ENCODE assay signal across 8 cellular contexts in genomic region chr12:56116267-56117081, GRCh38. TPM values are rescaled to one million over a fixed set of nuclear protein-coding genes. Genes with fewer than 3 reads are reported as not detected.
DNase-seq lines count a peak whose midpoint lies in the region; ATAC-seq, FAIRE-seq and TF ChIP-seq lines count a peak whose summit lies in the region.

RPL41 (plus strand) TSS chr12:56116633.

- H4K20me1 ChIP-seq in OCI-LY3 (ENCODE audit: insufficient read depth, low read length), result no peaks in the 10 kb centered on the region
- H4K20me1 ChIP-seq in endothelial cell of umbilical vein (replicated peaks; ENCODE audit: control insufficient read depth, extremely low read depth, insufficient read depth, low read length), result no peaks in the 10 kb centered on the region

- H3K27me3 ChIP-seq in OCI-LY3 (ENCODE audit: low read depth, low read length), result no peaks in the 10 kb centered on the region
- no peaks in the 10 kb centered on the region for H3K27me3 ChIP-seq in endothelial cell of umbilical vein (ENCODE audit: control insufficient read depth in 2 of 2, insufficient read depth in 2 of 2, low read length in 2 of 2)

- peak; percentile 91 for FAIRE-seq in endothelial cell of umbilical vein (lab: Jason Lieb, UNC)

- H3K79me2 ChIP-seq in OCI-LY3 (ENCODE audit: low read length), result peaks cover 21% of the 10 kb centered on the region
- H3K79me2 ChIP-seq in endothelial cell of umbilical vein (ENCODE audit: control insufficient read depth, insufficient read depth, low read length), result peaks cover 24% of the 10 kb centered on the region

- H3K36me3 ChIP-seq in OCI-LY3 (replicated peaks; ENCODE audit: low read depth, low read length), result peaks cover 30% of the 10 kb centered on the region
- H3K36me3 ChIP-seq in endothelial cell of umbilical vein (ENCODE audit: control insufficient read depth in 2 of 2, extremely low read depth in 1 of 2, insufficient read depth in 2 of 2, low read length in 2 of 2), result peaks cover 3 to 14% of the 10 kb centered on the region in 2 experiments

- peak within 1 kb of the TSS; percentile 96 for H3K9ac ChIP-seq in OCI-LY3 (ENCODE audit: low read length)
- peak within 1 kb of the TSS; percentile 95 for H3K9ac ChIP-seq in endothelial cell of umbilical vein (replicated peaks; ENCODE audit: extremely low read depth, insufficient read depth, low read length)

- DNase-seq in CMK (ENCODE audit: low read depth), result peak; percentile 83
- DNase-seq in HuH-7.5 (ENCODE audit: low spot score), result peak; percentile 59
- DNase-seq in activated CD8-positive, alpha-beta memory T cell treated with anti-CD3 and anti-CD28 coated beads, Interleukin-2, amount 50 U/mL, for 4 hours, result peak; percentile 95
- peak; percentile 96 for DNase-seq in endothelial cell of umbilical vein (ENCODE audit: low read depth, low spot score)
- DNase-seq in midbrain (lab: John Stamatoyannopoulos, UW), result peak; percentile 97
- peak; percentile 92 to 94 for DNase-seq in stimulated activated CD8-positive, alpha-beta memory T cell treated with anti-CD3 and anti-CD28 coated beads, Interleukin-2, amount 100 ng/mL, for 1 hour (ENCODE audit: low read depth in 2 of 2)

- H3K4me1 ChIP-seq in OCI-LY3 (ENCODE audit: low read length), result peaks cover 18% of the 10 kb centered on the region
- H3K4me1 ChIP-seq in endothelial cell of umbilical vein (ENCODE audit: control insufficient read depth, extremely low read depth, insufficient read depth, low read length), result peaks cover 24% of the 10 kb centered on the region

- H3K9me1 ChIP-seq in endothelial cell of umbilical vein (replicated peaks; ENCODE audit: control insufficient read depth, extremely low read depth, insufficient read depth, low read length), result no peaks in the 10 kb centered on the region

- H2AFZ ChIP-seq in OCI-LY3 (ENCODE audit: low read depth, low read length), result peak within 1 kb of the TSS; percentile 93
- peak within 1 kb of the TSS; percentile 22 for H2AFZ ChIP-seq in endothelial cell of umbilical vein (ENCODE audit: low read depth, low read length)

- intact Hi-C loops in endothelial cell of umbilical vein (cut with micrococcal nuclease), result loop anchor here (1.0 kb wide), 3 partner anchors 12 to 69 kb away; partner anchors contain the start of gene PA2G4

- no peak for TF ChIP-seq CTCF in OCI-LY3 (IDR thresholded peaks at IDR 0.05; ENCODE audit: low read depth, low read length)
- no peak for TF ChIP-seq CTCF in endothelial cell of umbilical vein (IDR thresholded peaks at IDR 0.05; ENCODE audit: extremely low read depth in 1 of 2, insufficient read depth in 1 of 2, low read depth in 1 of 2, low read length in 2 of 2)

- CTCF ChIA-PET in endothelial cell of umbilical vein (lab: Charles Lee), result interaction anchor here (1.4 to 11.9 kb wide), 4 partner anchors 12 to 72 kb away, joined by 3 to 236 read pairs (median 18); partner anchors contain the start of genes PA2G4 and SMARCC2

- TSS peak; percentile 77 for BruUV-seq in endothelial cell of umbilical vein (replicated peaks; lab: Mats Ljungman, UMichigan)

- H3K27ac ChIP-seq in OCI-LY3 (ENCODE audit: low read length) (peak within 1 kb of the TSS; percentile 87), endothelial cell of umbilical vein (ENCODE audit: insufficient read depth, low read depth, low read length) (peak within 1 kb of the TSS; percentile 86)

- peak; percentile 100 for TF ChIP-seq POLR2A in endothelial cell of umbilical vein (IDR thresholded peaks at IDR 0.05; ENCODE audit: low read depth, low read length)

- H3K9me3 ChIP-seq in OCI-LY3 (ENCODE audit: insufficient read depth, low read length) (no peaks in the 10 kb centered on the region), endothelial cell of umbilical vein (replicated peaks; ENCODE audit: control insufficient read depth, insufficient read depth, low read length) (no peaks in the 10 kb centered on the region)

- H3K4me2 ChIP-seq in OCI-LY3 (ENCODE audit: low read length) (peak within 1 kb of the TSS; percentile 77), endothelial cell of umbilical vein (ENCODE audit: insufficient read depth, low read length) (peak within 1 kb of the TSS; percentile 66)

- peak; percentile 41 for ATAC-seq in GM21390 (IDR thresholded peaks at IDR 0.05; ENCODE audit: unreplicated experiment)

- POLR2A ChIA-PET in endothelial cell of umbilical vein (lab: Charles Lee), result interaction anchor here (0.6 to 4.0 kb wide), 4 partner anchors 12 to 143 kb away, joined by 3 to 37 read pairs (median 12); partner anchors contain the start of genes PA2G4, RAB5B and SMARCC2

- dilution Hi-C loops in endothelial cell of umbilical vein (cut with MboI; ENCODE audit: extremely low pct_ligation_motif_present, low sequenced_read_pairs), result no loop called here

- H3K4me3 ChIP-seq in OCI-LY3 (ENCODE audit: low read length) (peak within 1 kb of the TSS; percentile 89), endothelial cell of umbilical vein (replicated peaks in 1 of 3; ENCODE audit: insufficient read depth in 1 of 3, low read depth in 1 of 3, low read length in 3 of 3) (peak within 1 kb of the TSS; percentile 70 to 98 (median 72))

TF ChIP-seq in endothelial cell of umbilical vein, 7 proteins besides CTCF, POLR2A, EP300 and RAD21:
- TF ChIP-seq POLR2AphosphoS5 (IDR thresholded peaks at IDR 0.05; ENCODE audit: insufficient read depth, low read depth, low read length) (peak; percentile 100), JUN (IDR thresholded peaks at IDR 0.05; ENCODE audit: borderline replicate concordance, insufficient read depth, insufficient read length, low read depth) (no peak), EZH2 (IDR thresholded peaks at IDR 0.05; ENCODE audit: borderline replicate concordance, low read depth, low read length, severe bottlenecking) (no peak), GATA2 (IDR thresholded peaks at IDR 0.05; ENCODE audit: insufficient read depth, insufficient read length, low read depth, low read length) (no peak), MYC (IDR thresholded peaks at IDR 0.05; ENCODE audit: low read depth, low read length) (no peak)

RNA-seq across cellular contexts. Expression of gene RPL41, which starts in this region (rescaled TPM):
- 3,212 and 3,428 TPM in 2 replicates for total RNA-seq in endothelial cell of umbilical vein
- polyA plus RNA-seq in endothelial cell of umbilical vein, result 9,033 and 9,990 TPM in 2 replicates
- polyA plus RNA-seq in endothelial cell of umbilical vein (2011; cell fraction: cytosol; rRNA removed), result 14,118 and 16,245 TPM in 2 replicates
- polyA plus RNA-seq in endothelial cell of umbilical vein (2011; cell fraction: nucleus; rRNA removed), result 3,801 and 4,276 TPM in 2 replicates
- polyA plus RNA-seq in endothelial cell of umbilical vein (2012), result 9,351 and 9,763 TPM in 2 replicates
- 1,710 and 2,069 TPM in 2 replicates for polyA minus RNA-seq in endothelial cell of umbilical vein
- polyA minus RNA-seq in endothelial cell of umbilical vein (2011; cell fraction: cytosol; rRNA and poly(A)+ RNA removed), result 1,085 TPM
- 238 and 301 TPM in 2 replicates for polyA minus RNA-seq in endothelial cell of umbilical vein (2011; cell fraction: nucleus; rRNA and poly(A)+ RNA removed)

Comparison
In these comparisons a context has a peak if more than half of its experiments do, and no peak if none do; other contexts are left out.
1. Peak in every context shown above with its lines: DNase-seq, ATAC-seq, H3K4me3 ChIP-seq and H3K27ac ChIP-seq.